ENCODE assay signal across 15 cellular contexts in the genomic region with DNA sequence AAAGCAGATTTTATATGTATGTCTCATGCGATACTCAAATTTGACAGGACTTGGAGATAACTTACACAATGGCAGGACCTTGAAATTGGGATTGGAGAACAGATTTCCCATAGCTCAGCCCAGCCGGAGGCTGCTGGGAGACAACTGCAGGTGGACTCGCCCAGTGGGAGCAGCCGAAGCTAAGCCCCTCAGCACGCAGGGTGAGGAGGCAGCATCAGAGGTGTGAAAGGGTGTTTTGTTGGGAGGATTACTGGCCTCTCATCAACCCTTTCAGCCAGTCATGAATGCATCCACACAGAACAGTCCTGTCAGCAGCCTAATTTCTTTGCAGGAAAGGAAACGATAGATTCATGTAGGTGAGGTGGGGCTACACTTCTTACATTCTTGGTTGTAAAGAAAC.
DNase-seq lines count a peak whose midpoint lies in the region; ATAC-seq and TF ChIP-seq lines count a peak whose summit lies in the region.
"Had no signal": no experiment of that assay in that cellular context is flagged by ENCODE, and none has a peak within 500 bp of the region (broad histone marks: within the 10 kb centered on the region; RNA-seq: fewer than 3 reads in every experiment).

No MANE protein-coding gene starts in this region.

- no peak for TF ChIP-seq CTCF in upper lobe of right lung (IDR thresholded peaks at IDR 0.05)
- TF ChIP-seq CTCF in psoas muscle (IDR thresholded peaks at IDR 0.05): no peak

- no peak for ATAC-seq in upper lobe of right lung
- no peak for ATAC-seq in GM19324 (IDR thresholded peaks at IDR 0.05; ENCODE audit: low FRiP score, unreplicated experiment)
- ATAC-seq in psoas muscle: no peak
- ATAC-seq in GM19395 (IDR thresholded peaks at IDR 0.05; ENCODE audit: unreplicated experiment): no peak
- ATAC-seq: A549 had no signal

- intact Hi-C loops in upper lobe of right lung (cut with DNase I): no loop called here
- intact Hi-C loops in psoas muscle (cut with DNase I): no loop called here

- H3K27me3 ChIP-seq in H7 (ENCODE audit: control insufficient read depth, insufficient read depth, low read length) (no peaks in the 10 kb centered on the region), upper lobe of right lung (no peaks in the 10 kb centered on the region), psoas muscle (ENCODE audit: insufficient read depth in 3 of 3, low read length in 2 of 3) (no peaks in the 10 kb centered on the region)
- H3K27me3 ChIP-seq: BE2C had no signal

- WGBS in psoas muscle, 3 donors: 40 to 60% (median 44%) methylated on average over 6 of the region's 6 CpGs

- H3K4me1 ChIP-seq in upper lobe of right lung (no peaks in the 10 kb centered on the region), psoas muscle (no peaks in the 10 kb centered on the region)
- H3K4me1 ChIP-seq: A549, BE2C had no signal

- H3K27ac ChIP-seq in upper lobe of right lung (no peak overlapping the region), psoas muscle (no peak overlapping the region)
- H3K27ac ChIP-seq: A549, C4-2B had no signal

- H3K36me3 ChIP-seq in H7 (replicated peaks; ENCODE audit: control insufficient read depth, insufficient read depth, low read length): no peaks in the 10 kb centered on the region
- H3K36me3 ChIP-seq in upper lobe of right lung: no peaks in the 10 kb centered on the region
- H3K36me3 ChIP-seq in psoas muscle (ENCODE audit: insufficient read depth in 1 of 2, low read depth in 1 of 2): no peaks in the 10 kb centered on the region
- H3K36me3 ChIP-seq: BE2C had no signal

- no peak overlapping the region for H3K4me3 ChIP-seq in H7 (ENCODE audit: insufficient read depth, low read depth, low read length)
- H3K4me3 ChIP-seq in upper lobe of right lung: no peak overlapping the region
- no peak overlapping the region for H3K4me3 ChIP-seq in psoas muscle
- H3K4me3 ChIP-seq: A549 had no signal

- no peaks in the 10 kb centered on the region for H3K9me3 ChIP-seq in upper lobe of right lung
- no peaks in the 10 kb centered on the region for H3K9me3 ChIP-seq in psoas muscle
- H3K9me3 ChIP-seq: A549, BE2C had no signal

- DNase-seq in H7: peak; percentile 2
- DNase-seq in ecto neural progenitor cell (ENCODE audit: low spot score): peak; percentile 54
- DNase-seq in iPS-NIHi7 (ENCODE audit: extremely low spot score): peak; percentile 38
- DNase-seq in upper lobe of right lung: no peak
- DNase-seq in psoas muscle: no peak
- DNase-seq: BE2C; CD4-positive, alpha-beta memory T cell; COR-L47; DMS53; GF-D8; KG1 had no signal

Comparison
In these comparisons a context has a peak if more than half of its experiments do, and no peak if none do; other contexts are left out.
1. DNase-seq: peak in H7 (single experiment), ecto neural progenitor cell (single experiment) and iPS-NIHi7 (single experiment); none in upper lobe of right lung (single experiment) and psoas muscle (0 of 2).